Comparison of ENCODE assay signal across 34 cellular contexts in genomic region chr2:107405261-107405660, GRCh38.
"Had no signal": no experiment of that assay in that cellular context is flagged by ENCODE, and none has a peak within 500 bp of the region (broad histone marks: within the 10 kb centered on the region; RNA-seq: fewer than 3 reads in every experiment).

No MANE protein-coding gene starts in this region.

- H3K4me3 ChIP-seq: adrenal gland, body of pancreas, breast epithelium had no signal

- DNase-seq: activated B cell treated with CpG ODN at 0.5 μM for 24 hours; activated CD4-positive, alpha-beta memory T cell treated with anti-CD3 and anti-CD28 coated beads for 36 hours; activated CD4-positive, alpha-beta T cell treated with anti-CD3 and anti-CD28 coated beads for 4 hours; activated CD4-positive, alpha-beta T cell treated with anti-CD3 and anti-CD28 coated beads, Interleukin-2, amount 10 ng/mL, durations not matched to agents 24 days and 14 days; activated CD4-positive, alpha-beta T cell treated with anti-CD3 and anti-CD28 coated beads, Interleukin-2, amount 50 U/mL, for 1 hour; activated CD4-positive, alpha-beta T cell treated with anti-CD3 and anti-CD28 coated beads, Interleukin-2, amount 50 U/mL, for 4 hours; activated CD4-positive, CD25-positive, alpha-beta regulatory T cell treated with anti-CD3 and anti-CD28 coated beads, Interleukin-2, amount 50 U/mL, for 72 hours; activated CD8-positive, alpha-beta memory T cell treated with anti-CD3 and anti-CD28 coated beads, Interleukin-2, amount 50 U/mL, for 4 hours; activated CD8-positive, alpha-beta T cell treated with anti-CD3 and anti-CD28 coated beads for 36 hours; activated effector memory CD4-positive, alpha-beta T cell treated with anti-CD3 and anti-CD28 coated beads, Interleukin-2, amount 50 U/mL, for 16 hours; activated gamma-delta T cell treated with Interleukin-2 at 50 U/mL for 16 hours; activated naive CD4-positive, alpha-beta T cell; activated naive CD4-positive, alpha-beta T cell treated with anti-CD3 and anti-CD28 coated beads for 36 hours; activated naive CD4-positive, alpha-beta T cell treated with anti-CD3 and anti-CD28 coated beads, Interleukin-2, amount 50 U/mL, for 16 hours; activated naive CD8-positive, alpha-beta T cell treated with anti-CD3 and anti-CD28 coated beads for 36 hours; activated T-cell treated with anti-CD3 and anti-CD28 coated beads for 4 hours; activated T-cell treated with anti-CD3 and anti-CD28 coated beads, Interleukin-2, amount 50 U/mL, for 1 hour; activated T-cell treated with anti-CD3 and anti-CD28 coated beads, Interleukin-2, amount 50 U/mL, for 4 hours; activated T-cell treated with anti-CD3 and anti-CD28 coated beads, Interleukin-2, amount 50 U/mL, for 72 hours; adrenal gland; amniotic stem cell; aorta; body of pancreas; brain microvascular endothelial cell; central memory CD4-positive, alpha-beta T cell; T-helper 1 cell; T-helper 2 cell; T-helper 9 cell had no signal

- H3K4me1 ChIP-seq: adrenal gland, body of pancreas, breast epithelium had no signal

- FAIRE-seq: astrocyte, TTC549 had no signal

- H3K27ac ChIP-seq: adrenal gland, body of pancreas, brain microvascular endothelial cell, breast epithelium, VCaP had no signal

- H3K27me3 ChIP-seq: adrenal gland, body of pancreas, brain microvascular endothelial cell, breast epithelium had no signal

- H3K36me3 ChIP-seq: adrenal gland, brain microvascular endothelial cell, breast epithelium had no signal

- ATAC-seq: activated CD8-positive, alpha-beta T cell treated with anti-CD3 and anti-CD28 coated beads for 36 hours; activated naive CD4-positive, alpha-beta T cell treated with anti-CD3 and anti-CD28 coated beads, Interleukin-2, amount 50 U/mL, for 72 hours; activated T-cell treated with anti-CD3 and anti-CD28 coated beads, Interleukin-2, amount 50 U/mL, for 4 hours; activated T-cell treated with anti-CD3 and anti-CD28 coated beads, Interleukin-2, amount 50 U/mL, for 72 hours; activated T-helper 17 cell treated with anti-CD3 and anti-CD28 coated beads, Interleukin-2, amount 50 U/mL, for 72 hours; body of pancreas had no signal

- H3K9me3 ChIP-seq: adrenal gland, body of pancreas, breast epithelium had no signal
